In the genomic region with DNA sequence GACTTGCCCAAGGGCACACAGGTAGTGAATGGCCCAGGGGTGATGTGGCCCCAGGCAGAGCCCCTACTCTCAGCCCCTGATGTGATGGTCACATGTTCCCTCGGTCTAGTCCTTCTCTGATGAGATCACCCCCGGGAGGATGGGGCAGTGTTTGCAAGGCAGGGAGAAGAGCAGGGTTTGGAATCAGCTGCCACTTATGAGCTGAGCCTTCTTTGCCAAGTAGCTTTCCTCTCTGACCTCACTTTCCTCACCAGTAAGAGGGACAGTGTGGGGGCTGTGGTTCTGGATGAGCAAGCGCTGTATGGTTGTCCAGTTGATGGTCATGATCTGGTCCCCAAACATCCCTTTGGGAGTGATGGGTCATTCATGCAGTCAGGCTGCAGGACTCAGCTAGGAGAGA, we compare ENCODE assay signal across 1 cellular context.
A peak's percentile ranks its signal among the peaks of the same experiment; 100 is the strongest.
TF ChIP-seq lines count a peak whose summit lies in the region.

No MANE protein-coding gene starts in this region.

TF ChIP-seq in HEK293, 187 proteins besides CTCF, POLR2A, EP300 and RAD21 (continued from another document):
- TF ChIP-seq ZNF157 (tag by site-specific recombination; IDR thresholded peaks at IDR 0.05) (no peak), ZNF830 (tag by site-specific recombination; IDR thresholded peaks at IDR 0.05; ENCODE audit: low read depth) (no peak), KLF7 (tag by site-specific recombination; IDR thresholded peaks at IDR 0.05; ENCODE audit: borderline replicate concordance) (no peak), ZNF19 (tag by site-specific recombination; IDR thresholded peaks at IDR 0.05; ENCODE audit: low read depth) (no peak), ZNF248 (tag by site-specific recombination; IDR thresholded peaks at IDR 0.05) (no peak), ZNF146 (tag by site-specific recombination; IDR thresholded peaks at IDR 0.05) (peak; percentile 43; the same call in 1 of the 2 replicates), ZBTB17 (tag by site-specific recombination; IDR thresholded peaks at IDR 0.05) (0 out of 2 replicates have a peak, but pooled peaks have one; percentile 16), HOXD13 (CRISPR knock-in tag; IDR thresholded peaks at IDR 0.05; ENCODE audit: borderline replicate concordance) (no peak), GLI4 (tag by site-specific recombination; IDR thresholded peaks at IDR 0.05) (no peak), WT1 (tag by site-specific recombination; IDR thresholded peaks at IDR 0.05) (no peak), ZNF610 (tag by site-specific recombination; IDR thresholded peaks at IDR 0.05; ENCODE audit: borderline replicate concordance) (no peak), SP2 (tag by site-specific recombination; IDR thresholded peaks at IDR 0.05) (no peak), ZNF776 (tag by site-specific recombination; IDR thresholded peaks at IDR 0.05; ENCODE audit: borderline replicate concordance) (no peak), MZF1 (tag by site-specific recombination; IDR thresholded peaks at IDR 0.05; ENCODE audit: borderline replicate concordance) (no peak), ZFP3 (tag by site-specific recombination; IDR thresholded peaks at IDR 0.05; ENCODE audit: low read depth) (no peak), ZNF391 (tag by site-specific recombination; IDR thresholded peaks at IDR 0.05; ENCODE audit: borderline replicate concordance, low read depth) (no peak), ZNF555 (tag by site-specific recombination; conservative IDR thresholded peaks at IDR 0.05) (no peak), ZNF394 (tag by site-specific recombination; IDR thresholded peaks at IDR 0.05; ENCODE audit: borderline replicate concordance) (peak; percentile 70; the same call in 1 of the 2 replicates), ZNF664 (tag by site-specific recombination; IDR thresholded peaks at IDR 0.05) (no peak), ZNF266 (tag by site-specific recombination; IDR thresholded peaks at IDR 0.05; ENCODE audit: low read depth) (no peak), GLIS1 (tag by site-specific recombination; IDR thresholded peaks at IDR 0.05) (no peak), SCRT2 (tag by site-specific recombination; IDR thresholded peaks at IDR 0.05) (no peak)
- TF ChIP-seq, protein P1, sequence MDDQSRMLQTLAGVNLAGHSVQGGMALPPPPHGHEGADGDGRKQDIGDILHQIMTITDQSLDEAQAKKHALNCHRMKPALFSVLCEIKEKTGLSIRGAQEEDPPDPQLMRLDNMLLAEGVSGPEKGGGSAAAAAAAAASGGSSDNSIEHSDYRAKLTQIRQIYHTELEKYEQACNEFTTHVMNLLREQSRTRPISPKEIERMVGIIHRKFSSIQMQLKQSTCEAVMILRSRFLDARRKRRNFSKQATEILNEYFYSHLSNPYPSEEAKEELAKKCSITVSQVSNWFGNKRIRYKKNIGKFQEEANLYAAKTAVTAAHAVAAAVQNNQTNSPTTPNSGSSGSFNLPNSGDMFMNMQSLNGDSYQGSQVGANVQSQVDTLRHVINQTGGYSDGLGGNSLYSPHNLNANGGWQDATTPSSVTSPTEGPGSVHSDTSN (CRISPR knock-in tag; IDR thresholded peaks at IDR 0.05): no peak
- TF ChIP-seq, protein P2, sequence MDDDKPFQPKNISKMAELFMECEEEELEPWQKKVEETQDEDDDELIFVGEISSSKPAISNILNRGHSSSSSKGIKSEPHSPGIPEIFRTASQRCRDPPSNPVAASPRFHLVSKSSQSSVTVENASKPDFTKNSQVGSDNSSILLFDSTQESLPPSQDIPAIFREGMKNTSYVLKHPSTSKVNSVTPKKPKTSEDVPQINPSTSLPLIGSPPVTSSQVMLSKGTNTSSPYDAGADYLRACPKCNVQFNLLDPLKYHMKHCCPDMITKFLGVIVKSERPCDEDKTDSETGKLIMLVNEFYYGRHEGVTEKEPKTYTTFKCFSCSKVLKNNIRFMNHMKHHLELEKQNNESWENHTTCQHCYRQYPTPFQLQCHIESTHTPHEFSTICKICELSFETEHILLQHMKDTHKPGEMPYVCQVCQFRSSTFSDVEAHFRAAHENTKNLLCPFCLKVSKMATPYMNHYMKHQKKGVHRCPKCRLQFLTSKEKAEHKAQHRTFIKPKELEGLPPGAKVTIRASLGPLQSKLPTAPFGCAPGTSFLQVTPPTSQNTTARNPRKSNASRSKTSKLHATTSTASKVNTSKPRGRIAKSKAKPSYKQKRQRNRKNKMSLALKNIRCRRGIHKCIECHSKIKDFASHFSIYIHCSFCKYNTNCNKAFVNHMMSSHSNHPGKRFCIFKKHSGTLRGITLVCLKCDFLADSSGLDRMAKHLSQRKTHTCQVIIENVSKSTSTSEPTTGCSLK (tag by site-specific recombination; IDR thresholded peaks at IDR 0.05): no peak
- TF ChIP-seq, protein P3, sequence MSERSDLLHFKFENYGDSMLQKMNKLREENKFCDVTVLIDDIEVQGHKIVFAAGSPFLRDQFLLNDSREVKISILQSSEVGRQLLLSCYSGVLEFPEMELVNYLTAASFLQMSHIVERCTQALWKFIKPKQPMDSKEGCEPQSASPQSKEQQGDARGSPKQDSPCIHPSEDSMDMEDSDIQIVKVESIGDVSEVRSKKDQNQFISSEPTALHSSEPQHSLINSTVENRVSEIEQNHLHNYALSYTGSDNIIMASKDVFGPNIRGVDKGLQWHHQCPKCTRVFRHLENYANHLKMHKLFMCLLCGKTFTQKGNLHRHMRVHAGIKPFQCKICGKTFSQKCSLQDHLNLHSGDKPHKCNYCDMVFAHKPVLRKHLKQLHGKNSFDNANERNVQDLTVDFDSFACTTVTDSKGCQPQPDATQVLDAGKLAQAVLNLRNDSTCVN (tag by site-specific recombination; optimal IDR thresholded peaks at IDR 0.05): no peak
- TF ChIP-seq, protein P4, sequence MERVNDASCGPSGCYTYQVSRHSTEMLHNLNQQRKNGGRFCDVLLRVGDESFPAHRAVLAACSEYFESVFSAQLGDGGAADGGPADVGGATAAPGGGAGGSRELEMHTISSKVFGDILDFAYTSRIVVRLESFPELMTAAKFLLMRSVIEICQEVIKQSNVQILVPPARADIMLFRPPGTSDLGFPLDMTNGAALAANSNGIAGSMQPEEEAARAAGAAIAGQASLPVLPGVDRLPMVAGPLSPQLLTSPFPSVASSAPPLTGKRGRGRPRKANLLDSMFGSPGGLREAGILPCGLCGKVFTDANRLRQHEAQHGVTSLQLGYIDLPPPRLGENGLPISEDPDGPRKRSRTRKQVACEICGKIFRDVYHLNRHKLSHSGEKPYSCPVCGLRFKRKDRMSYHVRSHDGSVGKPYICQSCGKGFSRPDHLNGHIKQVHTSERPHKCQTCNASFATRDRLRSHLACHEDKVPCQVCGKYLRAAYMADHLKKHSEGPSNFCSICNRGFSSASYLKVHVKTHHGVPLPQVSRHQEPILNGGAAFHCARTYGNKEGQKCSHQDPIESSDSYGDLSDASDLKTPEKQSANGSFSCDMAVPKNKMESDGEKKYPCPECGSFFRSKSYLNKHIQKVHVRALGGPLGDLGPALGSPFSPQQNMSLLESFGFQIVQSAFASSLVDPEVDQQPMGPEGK (tag by site-specific recombination; IDR thresholded peaks at IDR 0.05): peak; percentile 34; the same call in 1 of the 2 replicates
- TF ChIP-seq, protein P5, sequence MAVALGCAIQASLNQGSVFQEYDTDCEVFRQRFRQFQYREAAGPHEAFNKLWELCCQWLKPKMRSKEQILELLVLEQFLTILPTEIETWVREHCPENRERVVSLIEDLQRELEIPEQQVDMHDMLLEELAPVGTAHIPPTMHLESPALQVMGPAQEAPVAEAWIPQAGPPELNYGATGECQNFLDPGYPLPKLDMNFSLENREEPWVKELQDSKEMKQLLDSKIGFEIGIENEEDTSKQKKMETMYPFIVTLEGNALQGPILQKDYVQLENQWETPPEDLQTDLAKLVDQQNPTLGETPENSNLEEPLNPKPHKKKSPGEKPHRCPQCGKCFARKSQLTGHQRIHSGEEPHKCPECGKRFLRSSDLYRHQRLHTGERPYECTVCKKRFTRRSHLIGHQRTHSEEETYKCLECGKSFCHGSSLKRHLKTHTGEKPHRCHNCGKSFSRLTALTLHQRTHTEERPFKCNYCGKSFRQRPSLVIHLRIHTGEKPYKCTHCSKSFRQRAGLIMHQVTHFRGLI (tag by site-specific recombination; IDR thresholded peaks at IDR 0.05): no peak
- TF ChIP-seq, protein P6, sequence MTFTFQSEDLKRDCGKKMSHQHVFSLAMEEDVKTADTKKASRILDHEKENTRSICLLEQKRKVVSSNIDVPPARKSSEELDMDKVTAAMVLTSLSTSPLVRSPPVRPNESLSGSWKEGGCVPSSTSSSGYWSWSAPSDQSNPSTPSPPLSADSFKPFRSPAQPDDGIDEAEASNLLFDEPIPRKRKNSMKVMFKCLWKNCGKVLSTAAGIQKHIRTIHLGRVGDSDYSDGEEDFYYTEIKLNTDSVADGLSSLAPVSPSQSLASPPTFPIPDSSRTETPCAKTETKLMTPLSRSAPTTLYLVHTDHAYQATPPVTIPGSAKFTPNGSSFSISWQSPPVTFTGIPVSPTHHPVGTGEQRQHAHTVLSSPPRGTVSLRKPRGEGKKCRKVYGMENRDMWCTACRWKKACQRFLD (tag by site-specific recombination; IDR thresholded peaks at IDR 0.05): no peak
- TF ChIP-seq, protein P7, sequence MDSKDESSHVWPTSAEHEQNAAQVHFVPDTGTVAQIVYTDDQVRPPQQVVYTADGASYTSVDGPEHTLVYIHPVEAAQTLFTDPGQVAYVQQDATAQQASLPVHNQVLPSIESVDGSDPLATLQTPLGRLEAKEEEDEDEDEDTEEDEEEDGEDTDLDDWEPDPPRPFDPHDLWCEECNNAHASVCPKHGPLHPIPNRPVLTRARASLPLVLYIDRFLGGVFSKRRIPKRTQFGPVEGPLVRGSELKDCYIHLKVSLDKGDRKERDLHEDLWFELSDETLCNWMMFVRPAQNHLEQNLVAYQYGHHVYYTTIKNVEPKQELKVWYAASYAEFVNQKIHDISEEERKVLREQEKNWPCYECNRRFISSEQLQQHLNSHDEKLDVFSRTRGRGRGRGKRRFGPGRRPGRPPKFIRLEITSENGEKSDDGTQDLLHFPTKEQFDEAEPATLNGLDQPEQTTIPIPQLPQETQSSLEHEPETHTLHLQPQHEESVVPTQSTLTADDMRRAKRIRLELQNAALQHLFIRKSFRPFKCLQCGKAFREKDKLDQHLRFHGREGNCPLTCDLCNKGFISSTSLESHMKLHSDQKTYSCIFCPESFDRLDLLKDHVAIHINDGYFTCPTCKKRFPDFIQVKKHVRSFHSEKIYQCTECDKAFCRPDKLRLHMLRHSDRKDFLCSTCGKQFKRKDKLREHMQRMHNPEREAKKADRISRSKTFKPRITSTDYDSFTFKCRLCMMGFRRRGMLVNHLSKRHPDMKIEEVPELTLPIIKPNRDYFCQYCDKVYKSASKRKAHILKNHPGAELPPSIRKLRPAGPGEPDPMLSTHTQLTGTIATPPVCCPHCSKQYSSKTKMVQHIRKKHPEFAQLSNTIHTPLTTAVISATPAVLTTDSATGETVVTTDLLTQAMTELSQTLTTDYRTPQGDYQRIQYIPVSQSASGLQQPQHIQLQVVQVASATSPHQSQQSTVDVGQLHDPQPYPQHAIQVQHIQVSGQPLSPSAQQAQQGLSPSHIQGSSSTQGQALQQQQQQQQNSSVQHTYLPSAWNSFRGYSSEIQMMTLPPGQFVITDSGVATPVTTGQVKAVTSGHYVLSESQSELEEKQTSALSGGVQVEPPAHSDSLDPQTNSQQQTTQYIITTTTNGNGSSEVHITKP (tag by site-specific recombination; IDR thresholded peaks at IDR 0.05): 0 out of 2 replicates have a peak, but pooled peaks have one; percentile 9
- TF ChIP-seq, protein P8, sequence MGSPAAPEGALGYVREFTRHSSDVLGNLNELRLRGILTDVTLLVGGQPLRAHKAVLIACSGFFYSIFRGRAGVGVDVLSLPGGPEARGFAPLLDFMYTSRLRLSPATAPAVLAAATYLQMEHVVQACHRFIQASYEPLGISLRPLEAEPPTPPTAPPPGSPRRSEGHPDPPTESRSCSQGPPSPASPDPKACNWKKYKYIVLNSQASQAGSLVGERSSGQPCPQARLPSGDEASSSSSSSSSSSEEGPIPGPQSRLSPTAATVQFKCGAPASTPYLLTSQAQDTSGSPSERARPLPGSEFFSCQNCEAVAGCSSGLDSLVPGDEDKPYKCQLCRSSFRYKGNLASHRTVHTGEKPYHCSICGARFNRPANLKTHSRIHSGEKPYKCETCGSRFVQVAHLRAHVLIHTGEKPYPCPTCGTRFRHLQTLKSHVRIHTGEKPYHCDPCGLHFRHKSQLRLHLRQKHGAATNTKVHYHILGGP (tag by site-specific recombination; IDR thresholded peaks at IDR 0.05): no peak
- TF ChIP-seq, protein P9, sequence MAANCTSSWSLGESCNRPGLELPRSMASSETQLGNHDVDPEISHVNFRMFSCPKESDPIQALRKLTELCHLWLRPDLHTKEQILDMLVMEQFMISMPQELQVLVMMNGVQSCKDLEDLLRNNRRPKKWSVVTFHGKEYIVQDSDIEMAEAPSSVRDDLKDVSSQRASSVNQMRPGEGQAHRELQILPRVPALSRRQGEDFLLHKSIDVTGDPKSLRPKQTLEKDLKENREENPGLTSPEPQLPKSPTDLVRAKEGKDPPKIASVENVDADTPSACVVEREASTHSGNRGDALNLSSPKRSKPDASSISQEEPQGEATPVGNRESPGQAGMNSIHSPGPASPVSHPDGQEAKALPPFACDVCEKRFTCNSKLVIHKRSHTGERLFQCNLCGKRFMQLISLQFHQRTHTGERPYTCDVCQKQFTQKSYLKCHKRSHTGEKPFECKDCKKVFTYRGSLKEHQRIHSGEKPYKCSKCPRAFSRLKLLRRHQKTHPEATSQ (tag by site-specific recombination; IDR thresholded peaks at IDR 0.05): no peak
